Comparison of ENCODE assay signal across 26 cellular contexts in genomic region chr3:98041350-98041749, GRCh38. TPM values are rescaled to one million over a fixed set of nuclear protein-coding genes. Genes with fewer than 3 reads are reported as not detected.
DNase-seq lines count a peak whose midpoint lies in the region; FAIRE-seq and TF ChIP-seq lines count a peak whose summit lies in the region.
"Had no signal": no experiment of that assay in that cellular context is flagged by ENCODE, and none has a peak within 500 bp of the region (broad histone marks: within the 10 kb centered on the region; RNA-seq: fewer than 3 reads in every experiment).

No MANE protein-coding gene starts in this region.

- H3K79me2 ChIP-seq in Karpas-422 (ENCODE audit: low read length) (no peaks in the 10 kb centered on the region), mammary epithelial cell (ENCODE audit: insufficient read depth, low read length) (no peaks in the 10 kb centered on the region)

- DNase-seq in Karpas-422 (peak; percentile 48), frontal cortex (ENCODE audit: low spot score in 2 of 2) (no peak), sigmoid colon (no peak), mammary epithelial cell (no peak)
- DNase-seq: 8988T; ACHN; BE2C; C1 segment of cervical spinal cord; CD4-positive, alpha-beta memory T cell; CD4-positive, CD25-positive, alpha-beta regulatory T cell; CD8-positive, alpha-beta memory T cell; COR-L47; DMS 273 treated with DMSO at 0.1 percent for 48 hours; DMS153; DMS53; DMS79; GF-D8 had no signal

- H3K4me1 ChIP-seq in HEK293 (ENCODE audit: control insufficient read depth, insufficient read depth, low read length) (no peaks in the 10 kb centered on the region), Karpas-422 (ENCODE audit: low read length) (no peaks in the 10 kb centered on the region), sigmoid colon (no peaks in the 10 kb centered on the region), mammary epithelial cell (ENCODE audit: insufficient read depth, low read length) (peaks cover 6% of the 10 kb centered on the region)
- H3K4me1 ChIP-seq: BE2C, BLaER1 had no signal

- POLR2A ChIA-PET in HEK293 (lab: Yijun Ruan, JAX): no interaction called here

- H4K20me1 ChIP-seq in Karpas-422 (ENCODE audit: insufficient read depth, low read depth, low read length) (no peaks in the 10 kb centered on the region), mammary epithelial cell (ENCODE audit: insufficient read depth, low read length) (no peaks in the 10 kb centered on the region)
- H4K20me1 ChIP-seq: BLaER1 had no signal

- peak; percentile 28 for FAIRE-seq in frontal cortex (lab: Jason Lieb, UNC)
- FAIRE-seq: A204.1, G401.6, GM12891, GM19239 had no signal

- H3K27me3 ChIP-seq in Karpas-422 (ENCODE audit: low read length) (no peaks in the 10 kb centered on the region), sigmoid colon (no peaks in the 10 kb centered on the region), mammary epithelial cell (ENCODE audit: insufficient read depth, low read length) (no peaks in the 10 kb centered on the region)
- H3K27me3 ChIP-seq: BLaER1 had no signal

- WGBS in sigmoid colon, 2 donors: 94 to 96% methylated on average over 1 of the region's 1 CpG
- WGBS in mammary epithelial cell (ENCODE audit: low coverage, missing lambda C conversion rate): 82% methylated on average over 1 of the region's 1 CpG

- TF ChIP-seq CTCF in HEK293 (tag by site-specific recombination; IDR thresholded peaks at IDR 0.05): no peak
- TF ChIP-seq CTCF in sigmoid colon (IDR thresholded peaks at IDR 0.05): no peak
- TF ChIP-seq CTCF in mammary epithelial cell (conservative IDR thresholded peaks at IDR 0.05 in 1 of 2, IDR thresholded peaks at IDR 0.05 in 1 of 2; ENCODE audit: extremely low read depth in 1 of 2, insufficient read depth in 1 of 2, low read depth in 1 of 2, low read length in 2 of 2): no peak

- no peak overlapping the region for H2AFZ ChIP-seq in Karpas-422 (ENCODE audit: low read length)
- H2AFZ ChIP-seq in mammary epithelial cell (ENCODE audit: low read depth, low read length): no peak overlapping the region

- no peaks in the 10 kb centered on the region for H3K9me2 ChIP-seq in Karpas-422 (replicated peaks; ENCODE audit: insufficient read depth, low read length)

- H3K9ac ChIP-seq in Karpas-422 (ENCODE audit: low read length): no peak overlapping the region
- H3K9ac ChIP-seq in mammary epithelial cell (ENCODE audit: insufficient read depth, low read length): no peak overlapping the region
- H3K9ac ChIP-seq: BLaER1 had no signal

- no peak overlapping the region for H3K4me3 ChIP-seq in HEK293 (ENCODE audit: low read depth, low read length)
- H3K4me3 ChIP-seq in Karpas-422 (ENCODE audit: low read length): no peak overlapping the region
- no peak overlapping the region for H3K4me3 ChIP-seq in sigmoid colon
- no peak overlapping the region for H3K4me3 ChIP-seq in mammary epithelial cell (replicated peaks in 1 of 3; ENCODE audit: insufficient read depth in 1 of 3, low read depth in 2 of 3, low read length in 3 of 3)
- H3K4me3 ChIP-seq: BLaER1 had no signal

- H3K4me2 ChIP-seq in Karpas-422 (ENCODE audit: low read depth, low read length, poor library complexity, severe bottlenecking) (no peak overlapping the region), mammary epithelial cell (ENCODE audit: insufficient read depth, low read depth, low read length) (no peak overlapping the region)
- H3K4me2 ChIP-seq: BLaER1 had no signal

- no peaks in the 10 kb centered on the region for H3K36me3 ChIP-seq in HEK293 (ENCODE audit: control insufficient read depth in 2 of 2, insufficient read depth in 1 of 2, low read length in 2 of 2)
- no peaks in the 10 kb centered on the region for H3K36me3 ChIP-seq in Karpas-422 (ENCODE audit: insufficient read depth, low read length)
- H3K36me3 ChIP-seq in sigmoid colon: no peaks in the 10 kb centered on the region
- no peaks in the 10 kb centered on the region for H3K36me3 ChIP-seq in mammary epithelial cell (ENCODE audit: insufficient read depth, low read length)
- H3K36me3 ChIP-seq: BE2C, BLaER1 had no signal

- TF ChIP-seq POLR2A in sigmoid colon (IDR thresholded peaks at IDR 0.05): no peak

- H3K27ac ChIP-seq in HEK293 (ENCODE audit: extremely low read depth, low read depth, low read length) (no peak overlapping the region), Karpas-422 (ENCODE audit: low read length) (no peak overlapping the region), sigmoid colon (no peak overlapping the region), mammary epithelial cell (ENCODE audit: insufficient read depth, low read depth, low read length) (no peak overlapping the region)
- H3K27ac ChIP-seq: BLaER1 had no signal

- H3K9me3 ChIP-seq in HEK293 (ENCODE audit: control insufficient read depth, insufficient read depth, low read depth, low read length) (no peaks in the 10 kb centered on the region), Karpas-422 (ENCODE audit: low read length) (peaks cover 4% of the 10 kb centered on the region; the same call in 1 of the 2 replicates), sigmoid colon (no peaks in the 10 kb centered on the region), mammary epithelial cell (replicated peaks; ENCODE audit: insufficient read depth, low read length) (no peaks in the 10 kb centered on the region)
- H3K9me3 ChIP-seq: BE2C had no signal

- intact Hi-C loops in sigmoid colon (cut with DNase I) (loop anchor here (2.0 kb wide), 1 partner anchor 287 kb away; no protein-coding TSS in a partner anchor), mammary epithelial cell (cut with micrococcal nuclease) (no loop called here)

- no TSS peak for BruUV-seq in mammary epithelial cell (replicated peaks; lab: Mats Ljungman, UMichigan)

- in situ Hi-C loops in mammary epithelial cell (cut with MboI; ENCODE audit: low sequenced_read_pairs in 2 of 2): loop anchor here (5.0 to 25.0 kb wide), 5 partner anchors 283 to 771 kb away; partner anchors contain the start of gene CPOX (in 1 of the 2)

- CTCF ChIA-PET in HEK293 (lab: Yijun Ruan, JAX) (interaction anchor here (0.7 to 4.6 kb wide), 5 partner anchors 27 to 500 kb away, joined by 3 to 51 read pairs (median 3); no protein-coding TSS in a partner anchor), mammary epithelial cell (lab: Charles Lee; ENCODE audit: low non-redundant PET) (interaction anchor here (0.6 kb wide), 1 partner anchor 277 kb away, joined by 3 read pairs; the partner anchor contains the start of gene ARL6)

- dilution Hi-C loops in mammary epithelial cell (cut with HindIII; ENCODE audit: low sequenced_read_pairs): no loop called here

- TF ChIP-seq EP300 in sigmoid colon (IDR thresholded peaks at IDR 0.05): no peak

TF ChIP-seq in HEK293, 187 proteins besides CTCF, POLR2A, EP300 and RAD21:
- TF ChIP-seq SETDB1 (IDR thresholded peaks at IDR 0.05; ENCODE audit: insufficient read length, low read length): peak; percentile 34
- TF ChIP-seq ZSCAN5A (tag by site-specific recombination; IDR thresholded peaks at IDR 0.05): no peak
TF ChIP-seq in HEK293: peak in this region for 1.

RNA-seq across cellular contexts. Expression of gene GABRR3, which starts 6.2 kb away (rescaled TPM):
- not detected in 2 replicates for total RNA-seq in Karpas-422 (2014; rRNA removed; shearing (Covaris generic); ENCODE audit: low replicate concordance)
- total RNA-seq in frontal cortex: not detected
- total RNA-seq in sigmoid colon: not detected
- not detected for polyA plus RNA-seq in sigmoid colon
- not detected for total RNA-seq in mammary epithelial cell
- not detected for polyA plus RNA-seq in mammary epithelial cell
- not detected for polyA minus RNA-seq in mammary epithelial cell
- total RNA-seq: A673; CD4-positive, CD25-positive, alpha-beta regulatory T cell; CD8-positive, alpha-beta memory T cell had no signal
- polyA plus RNA-seq: AG04450; CD14-positive monocyte; CD4-positive, CD25-positive, alpha-beta regulatory T cell; CD8-positive, alpha-beta memory T cell had no signal

RNA-seq across cellular contexts. Expression of gene OR5AC2, which starts 45.6 kb away (rescaled TPM):
- not detected in 2 replicates for total RNA-seq in Karpas-422 (2014; rRNA removed; shearing (Covaris generic); ENCODE audit: low replicate concordance)
- total RNA-seq in frontal cortex (not detected), sigmoid colon (not detected), mammary epithelial cell (not detected)
- polyA plus RNA-seq in sigmoid colon (not detected), mammary epithelial cell (not detected)
- polyA minus RNA-seq in mammary epithelial cell: not detected
- total RNA-seq: A673; CD4-positive, alpha-beta memory T cell; CD4-positive, CD25-positive, alpha-beta regulatory T cell; CD8-positive, alpha-beta memory T cell had no signal
- polyA plus RNA-seq: AG04450; CD14-positive monocyte; CD4-positive, alpha-beta memory T cell; CD4-positive, CD25-positive, alpha-beta regulatory T cell; CD8-positive, alpha-beta memory T cell had no signal
